Comparison of ENCODE assay signal across 16 cellular contexts in genomic region chr11:94958118-94958517, GRCh38. TPM values are rescaled to one million over a fixed set of nuclear protein-coding genes. Genes with fewer than 3 reads are reported as not detected.
A peak's percentile ranks its signal among the peaks of the same experiment; 100 is the strongest.
DNase-seq lines count a peak whose midpoint lies in the region; ATAC-seq and TF ChIP-seq lines count a peak whose summit lies in the region.
"Had no signal": no experiment of that assay in that cellular context is flagged by ENCODE, and none has a peak within 500 bp of the region (broad histone marks: within the 10 kb centered on the region; RNA-seq: fewer than 3 reads in every experiment).

No MANE protein-coding gene starts in this region.

- H3K4me3 ChIP-seq in left lung (no peak overlapping the region), MM.1S (ENCODE audit: low read length) (no peak overlapping the region), transverse colon (no peak overlapping the region)
- H3K4me3 ChIP-seq in effector memory CD4-positive, alpha-beta T cell (ENCODE audit: insufficient read depth, low read depth, low read length, poor library complexity, severe bottlenecking): no peak overlapping the region
- H3K4me3 ChIP-seq: testis had no signal

- TF ChIP-seq EP300 in transverse colon (IDR thresholded peaks at IDR 0.05; ENCODE audit: low read depth): no peak

- no peaks in the 10 kb centered on the region for H3K27me3 ChIP-seq in left lung
- no peaks in the 10 kb centered on the region for H3K27me3 ChIP-seq in MM.1S (replicated peaks; ENCODE audit: insufficient read depth, low read length)
- H3K27me3 ChIP-seq in effector memory CD4-positive, alpha-beta T cell (replicated peaks; ENCODE audit: control insufficient read depth, insufficient read depth, low read length, poor library complexity, severe bottlenecking): no peaks in the 10 kb centered on the region
- no peaks in the 10 kb centered on the region for H3K27me3 ChIP-seq in transverse colon
- H3K27me3 ChIP-seq: testis had no signal

- no peak overlapping the region for H3K9ac ChIP-seq in MM.1S (ENCODE audit: low read length)

- no peaks in the 10 kb centered on the region for H4K20me1 ChIP-seq in MM.1S (ENCODE audit: insufficient read depth, low read length)

- WGBS in transverse colon (ENCODE audit: low coverage in 1 of 2), 2 donors: 26 to 38% methylated on average over 1 of the region's 1 CpG

- DNase-seq in AG08395 (ENCODE audit: low spot score) (peak; percentile 62), LHCN-M2 (ENCODE audit: low read depth) (peak; percentile 21), chondrocyte (ENCODE audit: low spot score) (no peak), left lung (no peak), MM.1S (no peak), transverse colon (no peak)
- no peak for DNase-seq in effector memory CD4-positive, alpha-beta T cell
- DNase-seq: activated gamma-delta T cell treated with Interleukin-2 at 50 U/mL for 16 hours, caudate nucleus, NCI-H187 treated with DMSO at 0.1 percent for 48 hours, NCI-H526 treated with DMSO at 0.1 percent for 48 hours, T-helper 1 cell, testis had no signal

- H3K27ac ChIP-seq in left lung: no peak overlapping the region
- H3K27ac ChIP-seq in MM.1S (ENCODE audit: low read length): no peak overlapping the region
- H3K27ac ChIP-seq in effector memory CD4-positive, alpha-beta T cell (ENCODE audit: insufficient read depth, low read length, poor library complexity, severe bottlenecking): no peak overlapping the region
- H3K27ac ChIP-seq in transverse colon: no peak overlapping the region
- H3K27ac ChIP-seq: testis had no signal

- in situ Hi-C loops in transverse colon (cut with MboI; ENCODE audit: low pct_ligation_motif_present in 1 of 4, low pct_unique_long_range_greater_than_20kb in 1 of 4, low sequenced_read_pairs in 3 of 4): no loop called here

- ATAC-seq in left lung: peak; percentile 68
- ATAC-seq in GM18867 (IDR thresholded peaks at IDR 0.05; ENCODE audit: unreplicated experiment): no peak
- ATAC-seq: WTC11 had no signal

- H3K4me1 ChIP-seq in left lung (no peaks in the 10 kb centered on the region), MM.1S (ENCODE audit: low read length) (no peaks in the 10 kb centered on the region), transverse colon (no peaks in the 10 kb centered on the region)
- no peaks in the 10 kb centered on the region for H3K4me1 ChIP-seq in effector memory CD4-positive, alpha-beta T cell (ENCODE audit: control insufficient read depth, insufficient read depth, low read length, poor library complexity, severe bottlenecking)
- H3K4me1 ChIP-seq: testis had no signal

- intact Hi-C loops in left lung (cut with DNase I): no loop called here
- intact Hi-C loops in transverse colon (cut with DNase I; ENCODE audit: low total_unique reads): no loop called here

- no peaks in the 10 kb centered on the region for H3K9me3 ChIP-seq in left lung
- H3K9me3 ChIP-seq in MM.1S (replicated peaks; ENCODE audit: insufficient read depth, low read length): no peaks in the 10 kb centered on the region
- no peaks in the 10 kb centered on the region for H3K9me3 ChIP-seq in effector memory CD4-positive, alpha-beta T cell (ENCODE audit: control insufficient read depth, low read length)
- H3K9me3 ChIP-seq in transverse colon: no peaks in the 10 kb centered on the region
- H3K9me3 ChIP-seq: testis had no signal

- peaks cover 7% of the 10 kb centered on the region for H3K36me3 Mint-ChIP-seq in chondrocyte (ENCODE audit: low read depth)

- peaks cover 3% of the 10 kb centered on the region for H3K9me3 Mint-ChIP-seq in chondrocyte (ENCODE audit: low read depth)
- H3K9me3 Mint-ChIP-seq: WTC11 had no signal

- no peak overlapping the region for H2AFZ ChIP-seq in MM.1S (ENCODE audit: low read length)

- H3K4me3 Mint-ChIP-seq in chondrocyte (ENCODE audit: unreplicated experiment): no peak overlapping the region
- H3K4me3 Mint-ChIP-seq: WTC11 had no signal

- H3K27me3 Mint-ChIP-seq in chondrocyte (ENCODE audit: low read depth): no peaks in the 10 kb centered on the region
- H3K27me3 Mint-ChIP-seq: progenitor cell of endocrine pancreas had no signal

- H3K36me3 ChIP-seq in left lung: peaks cover 0 to 34% of the 10 kb centered on the region in 2 donors
- no peaks in the 10 kb centered on the region for H3K36me3 ChIP-seq in MM.1S (replicated peaks; ENCODE audit: insufficient read depth, low read length)
- H3K36me3 ChIP-seq in effector memory CD4-positive, alpha-beta T cell (ENCODE audit: control insufficient read depth, insufficient read depth, low read length): peaks cover 28% of the 10 kb centered on the region
- H3K36me3 ChIP-seq in transverse colon: peaks cover 0 to 24% (median 9%) of the 10 kb centered on the region in 4 donors

- no peaks in the 10 kb centered on the region for H3F3A ChIP-seq in MM.1S (ENCODE audit: insufficient read depth, low read length)

- peak overlapping the region; percentile 4 for H3K27ac Mint-ChIP-seq in chondrocyte (ENCODE audit: unreplicated experiment)
- H3K27ac Mint-ChIP-seq: progenitor cell of endocrine pancreas, WTC11 had no signal

- no peaks in the 10 kb centered on the region for H3K9me2 ChIP-seq in MM.1S (replicated peaks; ENCODE audit: insufficient read depth, low read length)

- H3K79me2 ChIP-seq in MM.1S (ENCODE audit: low read length): no peaks in the 10 kb centered on the region

- peaks cover 6% of the 10 kb centered on the region for H3K4me1 Mint-ChIP-seq in chondrocyte (ENCODE audit: low read depth)
- H3K4me1 Mint-ChIP-seq: WTC11 had no signal

- H3K4me2 ChIP-seq in MM.1S (ENCODE audit: low read depth, low read length): no peak overlapping the region

- no peak for TF ChIP-seq POLR2A in transverse colon (IDR thresholded peaks at IDR 0.05)

- no peak for TF ChIP-seq CTCF in chondrocyte (IDR thresholded peaks at IDR 0.05)
- TF ChIP-seq CTCF in left lung (IDR thresholded peaks at IDR 0.05): no peak
- TF ChIP-seq CTCF in MM.1S (IDR thresholded peaks at IDR 0.05; ENCODE audit: low read length): no peak
- TF ChIP-seq CTCF in transverse colon (IDR thresholded peaks at IDR 0.05): no peak

RNA-seq across cellular contexts. Expression of gene CWC15, which starts 15.2 kb away (rescaled TPM):
- total RNA-seq in LHCN-M2 (2014; rRNA removed): 45.6 and 49.5 TPM in 2 replicates
- polyA plus RNA-seq in LHCN-M2 (2012): 46.6 TPM
- 29.5 to 53.3 TPM (median 42.0 TPM) in 3 replicates for total RNA-seq in chondrocyte
- 10 to 100 TPM; 43.3 to 47.3 TPM for total RNA-seq in left lung
- total RNA-seq in transverse colon: 10 to 100 TPM; 26.2 to 55.9 (median 46.2) TPM

RNA-seq across cellular contexts. Expression of gene KDM4D, which starts 15.4 kb away (rescaled TPM):
- total RNA-seq in LHCN-M2 (2014; rRNA removed) (1.9 and 2.8 TPM in 2 replicates), chondrocyte (0.44 to 0.65 TPM (median 0.53 TPM) in 3 replicates), left lung (under 1 TPM; 0.35 to 0.39 TPM), transverse colon (1 to 10 TPM in 1 of 4 donors, under 1 TPM in 2, not detected in 1; 0.27 to 3.0 (median 0.32) TPM)
- polyA plus RNA-seq in LHCN-M2 (2012): 0.47 TPM

Comparison
In these comparisons a context has a peak if more than half of its experiments do, and no peak if none do; other contexts are left out.
1. DNase-seq: peak in AG08395 (single experiment) and LHCN-M2 (single experiment); none in chondrocyte (single experiment), left lung (0 of 2), MM.1S (single experiment), effector memory CD4-positive, alpha-beta T cell (0 of 3) and transverse colon (single experiment).